In the genomic region with DNA sequence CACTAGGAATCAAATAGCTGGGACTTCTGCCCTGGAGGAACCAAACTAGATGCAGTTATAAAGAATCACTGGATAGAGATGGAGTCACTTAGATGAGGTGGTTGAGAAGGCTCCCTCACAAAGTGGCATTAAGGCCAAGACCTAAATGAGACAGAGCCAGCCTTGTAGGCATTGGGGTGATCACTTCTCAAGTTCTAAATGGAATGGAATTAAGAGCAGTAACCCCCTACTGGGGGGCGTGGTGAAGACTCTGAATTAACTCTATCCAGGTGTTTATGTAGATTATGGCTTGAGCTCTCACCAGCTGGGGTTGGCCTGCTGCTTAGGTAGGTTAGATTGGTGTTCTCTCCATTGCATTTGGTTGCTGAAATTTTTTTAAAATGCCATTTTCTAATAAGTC, we compare ENCODE assay signal across 23 cellular contexts.
"Had no signal": no experiment of that assay in that cellular context is flagged by ENCODE, and none has a peak within 500 bp of the region (broad histone marks: within the 10 kb centered on the region; RNA-seq: fewer than 3 reads in every experiment).

No MANE protein-coding gene starts in this region.

- H3K27ac Mint-ChIP-seq: effector memory CD8-positive, alpha-beta T cell; memory B cell; mesothelial cell of epicardium; natural killer cell treated with Interleukin-12 subunit alpha and Interleukin-12 subunit beta and Interleukin-15 and Interleukin-18, amount 100 ng/mL, for 72 hours; progenitor cell of endocrine pancreas; stimulated activated naive B cell treated with anti-CD40 and anti-IgM and Interleukin-4, amounts not matched to agents 10 μg/mL and 1 μg/mL and 100 μg/mL, for 72 hours; stimulated activated naive CD8-positive, alpha-beta T cell treated with anti-CD3 and anti-CD28 coated beads, Interleukin-15, Interleukin-2, amounts not matched to agents 100 ng/mL and 50 ng/mL, for 24 hours had no signal

- H3K9me3 ChIP-seq: mucosa of descending colon, right lobe of liver, thoracic aorta, tibial nerve, upper lobe of left lung, uterus had no signal

- H3K9ac ChIP-seq: parathyroid adenoma had no signal

- H3K36me3 Mint-ChIP-seq: natural killer cell treated with Interleukin-12 subunit alpha and Interleukin-12 subunit beta and Interleukin-15 and Interleukin-18, amount 100 ng/mL, for 72 hours had no signal

- H3K4me3 ChIP-seq: lung, mucosa of descending colon, right lobe of liver, thoracic aorta, tibial nerve, upper lobe of left lung, uterus had no signal

- H3K4me3 Mint-ChIP-seq: effector memory CD8-positive, alpha-beta T cell; memory B cell; mesothelial cell of epicardium; naive B cell; natural killer cell treated with Interleukin-12 subunit alpha and Interleukin-12 subunit beta and Interleukin-15 and Interleukin-18, amount 100 ng/mL, for 72 hours; neural crest cell; stimulated activated naive B cell treated with anti-CD40 and anti-IgM and Interleukin-4, amounts not matched to agents 10 μg/mL and 1 μg/mL and 100 μg/mL, for 72 hours; stimulated activated naive CD8-positive, alpha-beta T cell treated with anti-CD3 and anti-CD28 coated beads, Interleukin-15, Interleukin-2, amounts not matched to agents 100 ng/mL and 50 ng/mL, for 24 hours had no signal

- H3K4me1 Mint-ChIP-seq: memory B cell, mesothelial cell of epicardium, neural crest cell had no signal

- H3K4me1 ChIP-seq: right lobe of liver, tibial nerve, upper lobe of left lung, uterus had no signal

- DNase-seq: cortex of kidney; effector memory CD8-positive, alpha-beta T cell; hypothalamus; left ventricle myocardium superior; mucosa of descending colon; naive B cell; right lobe of liver; small intestine; stimulated activated CD4-positive, alpha-beta T cell treated with anti-CD3 and anti-CD28 coated beads, Interleukin-15, amount 100 ng/mL, for 24 hours; stimulated activated CD4-positive, alpha-beta T cell treated with anti-CD3 and anti-CD28 coated beads, Interleukin-2, amount 100 ng/mL, for 48 hours; stimulated activated naive B cell treated with anti-CD40 and anti-IgM and Interleukin-4, amounts not matched to agents 10 μg/mL and 1 μg/mL and 100 μg/mL, for 72 hours; upper lobe of left lung; uterus had no signal

- H3K27ac ChIP-seq: parathyroid adenoma, right lobe of liver, tibial nerve, upper lobe of left lung, uterus had no signal

- ATAC-seq: effector memory CD8-positive, alpha-beta T cell; left ventricle myocardium superior; mucosa of descending colon; natural killer cell treated with Interleukin-12 subunit alpha and Interleukin-12 subunit beta and Interleukin-15 and Interleukin-18, amount 100 ng/mL, for 72 hours; right lobe of liver; stimulated activated naive B cell treated with anti-CD40 and anti-IgM and Interleukin-4, amounts not matched to agents 10 μg/mL and 1 μg/mL and 100 μg/mL, for 72 hours had no signal

- H3K9me3 Mint-ChIP-seq: effector memory CD8-positive, alpha-beta T cell; memory B cell; mesothelial cell of epicardium; naive B cell; natural killer cell treated with Interleukin-12 subunit alpha and Interleukin-12 subunit beta and Interleukin-15 and Interleukin-18, amount 100 ng/mL, for 72 hours; neural crest cell; stimulated activated naive B cell treated with anti-CD40 and anti-IgM and Interleukin-4, amounts not matched to agents 10 μg/mL and 1 μg/mL and 100 μg/mL, for 72 hours; stimulated activated naive CD8-positive, alpha-beta T cell treated with anti-CD3 and anti-CD28 coated beads, Interleukin-15, Interleukin-2, amounts not matched to agents 100 ng/mL and 50 ng/mL, for 24 hours had no signal

- H3K79me2 ChIP-seq: parathyroid adenoma had no signal

- H3K27me3 Mint-ChIP-seq: effector memory CD8-positive, alpha-beta T cell; memory B cell; naive B cell; natural killer cell treated with Interleukin-12 subunit alpha and Interleukin-12 subunit beta and Interleukin-15 and Interleukin-18, amount 100 ng/mL, for 72 hours; progenitor cell of endocrine pancreas; stimulated activated naive B cell treated with anti-CD40 and anti-IgM and Interleukin-4, amounts not matched to agents 10 μg/mL and 1 μg/mL and 100 μg/mL, for 72 hours; stimulated activated naive CD8-positive, alpha-beta T cell treated with anti-CD3 and anti-CD28 coated beads, Interleukin-15, Interleukin-2, amounts not matched to agents 100 ng/mL and 50 ng/mL, for 24 hours had no signal

- H2AFZ ChIP-seq: parathyroid adenoma had no signal

- H3K27me3 ChIP-seq: right lobe of liver, tibial nerve, upper lobe of left lung, uterus had no signal

- H3K36me3 ChIP-seq: thoracic aorta, uterus had no signal
